10 cellular contexts compared by ENCODE assay signal in genomic region chr6:5946701-5947100, GRCh38.
"Had no signal": no experiment of that assay in that cellular context is flagged by ENCODE, and none has a peak within 500 bp of the region (broad histone marks: within the 10 kb centered on the region; RNA-seq: fewer than 3 reads in every experiment).

No MANE protein-coding gene starts in this region.

- FAIRE-seq: H54 had no signal

- H2AFZ ChIP-seq: GM23248, GM23338 had no signal

- H3K9me3 ChIP-seq: HAP-1 had no signal

- H3K9ac ChIP-seq: GM23248 had no signal

- H3K27ac ChIP-seq: GM23248 had no signal

- ATAC-seq: GM23338, HCT116 had no signal

- DNase-seq: GM23248, GOT3, H7, H9, HCEC 1CT, HFFc6 had no signal

- H3K4me3 ChIP-seq: GM23248, GM23338, HAP-1 had no signal

- H3K4me1 ChIP-seq: HAP-1 had no signal

- H3K36me3 ChIP-seq: HAP-1 had no signal

- H3K4me2 ChIP-seq: GM23338 had no signal
